In the genomic region with DNA sequence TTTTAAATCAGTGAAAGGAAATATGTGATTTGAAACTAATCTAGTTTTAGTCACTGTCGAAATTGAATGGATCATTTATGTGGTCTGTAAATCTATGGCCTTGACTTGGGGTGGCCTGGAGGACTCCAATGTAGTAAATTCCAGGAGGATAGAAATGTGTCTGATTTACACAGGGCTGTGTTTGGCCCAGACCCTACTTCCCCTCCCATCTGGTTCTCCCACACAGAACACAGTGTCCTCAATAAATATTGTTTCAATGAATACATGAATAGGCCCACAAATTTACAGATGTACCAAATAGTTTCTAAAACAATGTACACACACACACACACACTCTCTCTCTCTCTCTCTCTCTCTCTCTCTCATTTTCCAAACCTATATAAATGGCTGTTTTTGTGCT, we compare ENCODE assay signal across 26 cellular contexts. TPM values are rescaled to one million over a fixed set of nuclear protein-coding genes. Genes with fewer than 3 reads are reported as not detected.
A peak's percentile ranks its signal among the peaks of the same experiment; 100 is the strongest.
DNase-seq lines count a peak whose midpoint lies in the region; ATAC-seq and TF ChIP-seq lines count a peak whose summit lies in the region.
"Had no signal": no experiment of that assay in that cellular context is flagged by ENCODE, and none has a peak within 500 bp of the region (broad histone marks: within the 10 kb centered on the region; RNA-seq: fewer than 3 reads in every experiment).

No MANE protein-coding gene starts in this region.

- ATAC-seq in HG02610 (IDR thresholded peaks at IDR 0.05; ENCODE audit: unreplicated experiment) = no peak
- ATAC-seq: GM23338; left ventricle myocardium superior; stimulated activated naive CD8-positive, alpha-beta T cell treated with anti-CD3 and anti-CD28 coated beads, Interleukin-15, Interleukin-2, amounts not matched to agents 100 U/mL and 50 U/mL, for 24 hours had no signal

- H3K9ac ChIP-seq in adipocyte (ENCODE audit: low read length) (no peak overlapping the region), skeletal muscle satellite cell (ENCODE audit: low read depth, low read length) (peak overlapping the region; percentile 64)

- H3K4me3 ChIP-seq in Caco-2 (ENCODE audit: low read depth, low read length) (no peak overlapping the region), adipocyte (ENCODE audit: low read length) (no peak overlapping the region), skeletal muscle satellite cell (ENCODE audit: low read length) (peak overlapping the region; percentile 39), ascending aorta (no peak overlapping the region)
- H3K4me3 ChIP-seq: GM23338, MG63 had no signal

- peaks cover 8% of the 10 kb centered on the region; the same call in 1 of the 2 replicates for H3K4me1 ChIP-seq in Caco-2
- peaks cover 11% of the 10 kb centered on the region for H3K4me1 ChIP-seq in adipocyte (ENCODE audit: control insufficient read depth, insufficient read depth, low read length)
- peaks cover 21% of the 10 kb centered on the region for H3K4me1 ChIP-seq in skeletal muscle satellite cell (ENCODE audit: control insufficient read depth, insufficient read depth, low read length)
- H3K4me1 ChIP-seq in ascending aorta = no peaks in the 10 kb centered on the region

- POLR2A ChIA-PET in Caco-2 (lab: Charles Lee) = no interaction called here

- TF ChIP-seq CTCF in Caco-2 (IDR thresholded peaks at IDR 0.05; ENCODE audit: insufficient read depth in 1 of 2, low read depth in 1 of 2, low read length in 1 of 2, severe bottlenecking in 1 of 2, unreplicated experiment in 1 of 2) (no peak), ascending aorta (IDR thresholded peaks at IDR 0.05) (no peak)

- intact Hi-C loops in Caco-2 (cut with micrococcal nuclease; ENCODE audit: unreplicated experiment) = no loop called here
- intact Hi-C loops in ascending aorta (cut with DNase I) = no loop called here

- H3K27me3 Mint-ChIP-seq in Caco-2 (ENCODE audit: insufficient read depth, unreplicated experiment) = no peaks in the 10 kb centered on the region

- H3K4me3 Mint-ChIP-seq in Caco-2 (ENCODE audit: unreplicated experiment) = peak overlapping the region; percentile 38
- H3K4me3 Mint-ChIP-seq: activated B cell treated with CpG ODN at 0.5 μM for 24 hours, GM23338, IgD-negative memory B cell had no signal

- BruUV-seq in Caco-2 (replicated peaks; lab: Mats Ljungman, UMichigan) = no TSS peak

- H3K4me1 Mint-ChIP-seq in Caco-2 (ENCODE audit: low read depth, unreplicated experiment) = peaks cover 14% of the 10 kb centered on the region

- H3K27ac Mint-ChIP-seq in Caco-2 (ENCODE audit: unreplicated experiment) = peak overlapping the region; percentile 81
- H3K27ac Mint-ChIP-seq: activated B cell treated with CpG ODN at 0.5 μM for 24 hours, GM23338, IgD-negative memory B cell had no signal

- no peaks in the 10 kb centered on the region for H3K36me3 Mint-ChIP-seq in Caco-2 (ENCODE audit: insufficient read depth, unreplicated experiment)
- H3K36me3 Mint-ChIP-seq: IgD-negative memory B cell had no signal

- DNase-seq in Caco-2 = no peak
- peak; percentile 36 for DNase-seq in adipocyte (ENCODE audit: low read depth)
- peak; percentile 33 for DNase-seq in left kidney (ENCODE audit: low read depth, low spot score)
- DNase-seq in ascending aorta (ENCODE audit: low spot score in 2 of 2) = no peak
- no peak for DNase-seq in HCEC 1CT
- no peak for DNase-seq in activated naive CD4-positive, alpha-beta T cell treated with anti-CD3 and anti-CD28 coated beads, Interleukin-2, amount 50 U/mL, for 16 hours
- DNase-seq: activated B cell treated with CpG ODN at 0.5 μM for 24 hours; activated CD4-positive, alpha-beta T cell treated with anti-CD3 and anti-CD28 coated beads, Interleukin-2, amount 50 U/mL, for 48 hours; activated CD8-positive, alpha-beta memory T cell treated with anti-CD3 and anti-CD28 coated beads, Interleukin-2, amount 50 U/mL, for 48 hours; dermis blood vessel endothelial cell; heart left ventricle; left ventricle myocardium superior; MG63; NCI-H1436 treated with DMSO at 0.1 percent for 48 hours; NCI-H526 treated with DMSO at 0.1 percent for 48 hours; RPMI8226; stimulated activated CD4-positive, alpha-beta T cell treated with anti-CD3 and anti-CD28 coated beads, Interleukin-12 subunit alpha, Interleukin-12 subunit beta, amount 100 ng/mL, for 4 hours; stimulated activated CD4-positive, alpha-beta T cell treated with anti-CD3 and anti-CD28 coated beads, Interleukin-4, amount 100 ng/mL, for 4 hours; stimulated activated naive CD8-positive, alpha-beta T cell treated with anti-CD3 and anti-CD28 coated beads, Interleukin-15, Interleukin-2, amounts not matched to agents 100 U/mL and 50 U/mL, for 24 hours; trophoblast cell had no signal

- H3K27ac ChIP-seq in ascending aorta = no peak overlapping the region
- H3K27ac ChIP-seq: HL-60 had no signal

- H3K9me3 ChIP-seq in Caco-2 = no peaks in the 10 kb centered on the region
- H3K9me3 ChIP-seq in adipocyte (ENCODE audit: control insufficient read depth, low read length) = no peaks in the 10 kb centered on the region
- H3K9me3 ChIP-seq in skeletal muscle satellite cell (replicated peaks; ENCODE audit: low read length) = no peaks in the 10 kb centered on the region
- no peaks in the 10 kb centered on the region for H3K9me3 ChIP-seq in ascending aorta
- H3K9me3 ChIP-seq: heart left ventricle, MG63 had no signal

- H3K9me3 Mint-ChIP-seq in Caco-2 (ENCODE audit: unreplicated experiment) = no peaks in the 10 kb centered on the region
- H3K9me3 Mint-ChIP-seq: activated B cell treated with CpG ODN at 0.5 μM for 24 hours, GM23338, IgD-negative memory B cell had no signal

- H3K27me3 ChIP-seq in Caco-2 (replicated peaks; ENCODE audit: control insufficient read depth, insufficient read depth, low read length) = no peaks in the 10 kb centered on the region
- H3K27me3 ChIP-seq in adipocyte (replicated peaks; ENCODE audit: control insufficient read depth, insufficient read depth, low read length) = no peaks in the 10 kb centered on the region
- H3K27me3 ChIP-seq in skeletal muscle satellite cell (ENCODE audit: control insufficient read depth, insufficient read depth, low read length) = no peaks in the 10 kb centered on the region
- no peaks in the 10 kb centered on the region for H3K27me3 ChIP-seq in ascending aorta
- H3K27me3 ChIP-seq: MG63 had no signal

- peak overlapping the region; percentile 80 for H3K4me2 ChIP-seq in skeletal muscle satellite cell (ENCODE audit: low read length)
- H3K4me2 ChIP-seq: GM23338 had no signal

- no peaks in the 10 kb centered on the region for H3K36me3 ChIP-seq in Caco-2 (ENCODE audit: control insufficient read depth, insufficient read depth, low read length)
- H3K36me3 ChIP-seq in adipocyte (ENCODE audit: control insufficient read depth, insufficient read depth, low read length, severe bottlenecking) = no peaks in the 10 kb centered on the region
- H3K36me3 ChIP-seq in skeletal muscle satellite cell (ENCODE audit: insufficient read depth, low read length) = no peaks in the 10 kb centered on the region
- H3K36me3 ChIP-seq in ascending aorta = no peaks in the 10 kb centered on the region
- H3K36me3 ChIP-seq: heart left ventricle, MG63 had no signal

- CTCF ChIA-PET in Caco-2 (lab: Charles Lee) = no interaction called here

RNA-seq across cellular contexts. Expression of gene CCDC68, which starts 2.0 kb away (rescaled TPM):
- total RNA-seq in Caco-2 (2022) (6.9 and 7.6 TPM in 2 replicates), ascending aorta (15.8 TPM)
- total RNA-seq in skeletal muscle satellite cell (2012; rRNA removed) = 2.2 and 3.0 TPM in 2 replicates
- total RNA-seq: mononuclear cell had no signal

Comparison
In these comparisons a context has a peak if more than half of its experiments do, and no peak if none do; other contexts are left out.
1. DNase-seq: peak in adipocyte (single experiment) and left kidney (single experiment); none in Caco-2 (0 of 2), ascending aorta (0 of 2), HCEC 1CT (single experiment) and activated naive CD4-positive, alpha-beta T cell treated with anti-CD3 and anti-CD28 coated beads, Interleukin-2, amount 50 U/mL, for 16 hours (single experiment).